ENCODE assay signal across 23 cellular contexts in the genomic region with DNA sequence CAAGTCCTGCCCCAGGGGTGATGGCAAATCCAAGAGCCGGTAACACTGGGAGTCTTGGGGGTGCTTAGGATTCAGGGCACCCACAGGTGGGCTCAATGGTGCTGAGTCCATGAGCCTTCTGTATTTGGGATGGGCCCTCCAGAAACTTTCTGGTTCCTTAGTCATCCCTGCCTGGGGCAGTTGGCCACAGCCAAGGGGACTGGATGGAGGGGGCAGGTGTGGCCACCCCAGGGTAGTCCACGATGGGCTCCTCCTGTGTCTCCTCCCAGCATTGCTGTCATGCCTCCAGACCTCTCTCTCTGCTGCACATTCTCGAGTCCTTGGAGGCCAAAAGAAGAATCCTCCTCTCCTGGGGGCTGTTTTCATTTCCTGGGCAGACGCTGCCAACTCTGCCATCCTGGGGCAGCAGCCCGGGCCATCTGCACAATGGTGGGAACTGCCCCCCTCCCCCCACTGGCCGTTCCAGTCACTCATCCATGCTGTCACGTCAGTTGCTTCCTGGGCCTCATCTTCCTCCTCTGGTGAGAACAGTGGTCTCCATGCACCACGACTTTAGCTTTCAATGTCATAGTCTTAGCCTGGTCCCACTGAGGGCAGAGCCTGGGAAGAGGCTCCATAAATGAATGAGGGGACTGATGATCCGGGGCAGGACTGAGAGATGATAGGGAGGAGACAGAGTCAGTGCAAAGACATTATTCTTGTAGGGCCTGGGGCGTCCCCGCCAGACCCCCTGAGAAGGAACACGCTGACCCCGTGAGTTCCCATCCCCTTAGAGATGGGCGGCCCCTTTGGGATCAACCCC.
"Had no signal": no experiment of that assay in that cellular context is flagged by ENCODE, and none has a peak within 500 bp of the region (broad histone marks: within the 10 kb centered on the region; RNA-seq: fewer than 3 reads in every experiment).

No MANE protein-coding gene starts in this region.

- H3K27ac ChIP-seq: body of pancreas, colonic mucosa, gastroesophageal sphincter, left lung, lower lobe of right lung, parathyroid adenoma, spleen, thoracic aorta, vagina had no signal

- H3K4me1 ChIP-seq: body of pancreas, colonic mucosa, left lung, parathyroid adenoma, spleen had no signal

- H3K9me3 ChIP-seq: body of pancreas, colonic mucosa, gastroesophageal sphincter, left lung, lower lobe of right lung, mucosa of descending colon, spleen, thoracic aorta, vagina had no signal

- H3K4me3 ChIP-seq: body of pancreas, colonic mucosa, gastroesophageal sphincter, left lung, lower lobe of right lung, mucosa of descending colon, spleen, thoracic aorta, vagina had no signal

- H3K36me3 ChIP-seq: colonic mucosa, gastroesophageal sphincter, left lung, lower lobe of right lung, spleen, thoracic aorta, vagina had no signal

- DNase-seq: activated B cell treated with CpG ODN at 0.5 μM for 24 hours; activated naive CD4-positive, alpha-beta T cell treated with Interleukin-2 at 50 U/mL for 16 hours; activated T-cell treated with anti-CD3 and anti-CD28 coated beads for 4 hours; activated T-cell treated with anti-CD3 and anti-CD28 coated beads, Interleukin-2, amount 50 U/mL, for 72 hours; anterior cingulate cortex; body of pancreas; cerebellar nuclear complex; colonic mucosa; effector memory CD4-positive, alpha-beta T cell; head of caudate nucleus; hypothalamus; left lung; lower lobe of right lung; mucosa of descending colon; nucleus accumbens; right cardiac atrium; spleen; stimulated activated naive CD4-positive, alpha-beta T cell treated with Interleukin-2 at 50 U/mL for 16 hours; T-helper 1 cell had no signal

- H3K27me3 ChIP-seq: body of pancreas, colonic mucosa, gastroesophageal sphincter, left lung, vagina had no signal

- H3K9ac ChIP-seq: parathyroid adenoma had no signal
